14 cellular contexts compared by ENCODE assay signal in the genomic region with DNA sequence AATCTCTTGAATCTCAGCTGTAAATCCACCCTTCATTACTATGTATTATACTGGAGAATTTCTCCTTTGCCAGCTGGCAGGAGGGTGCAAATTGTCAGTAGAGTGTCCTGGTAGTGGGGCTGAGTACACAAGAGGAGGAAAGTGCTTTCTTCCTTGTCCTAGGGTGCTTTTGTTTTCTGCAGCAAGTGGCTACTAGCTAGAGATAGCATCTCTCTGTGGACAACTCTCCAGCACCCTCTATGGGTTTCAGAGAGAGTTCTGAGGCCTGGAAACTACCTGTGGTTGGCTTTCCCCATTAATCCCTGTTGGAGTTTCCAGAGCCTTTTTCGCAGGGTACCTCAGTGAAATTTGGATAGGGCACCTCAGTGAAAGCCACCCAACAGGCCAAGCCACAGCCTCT.
DNase-seq lines count a peak whose midpoint lies in the region; ATAC-seq and TF ChIP-seq lines count a peak whose summit lies in the region.
"Had no signal": no experiment of that assay in that cellular context is flagged by ENCODE, and none has a peak within 500 bp of the region (broad histone marks: within the 10 kb centered on the region; RNA-seq: fewer than 3 reads in every experiment).

No MANE protein-coding gene starts in this region.

- ATAC-seq in T-cell (replicated peaks in 1 of 4) (no peak), GM21723 (IDR thresholded peaks at IDR 0.05; ENCODE audit: unreplicated experiment) (no peak)

- H3K4me1 ChIP-seq in Caco-2 (no peaks in the 10 kb centered on the region), SJCRH30 (no peaks in the 10 kb centered on the region), Peyer's patch (no peaks in the 10 kb centered on the region)

- H3K27me3 Mint-ChIP-seq in Caco-2 (ENCODE audit: insufficient read depth, unreplicated experiment) (no peaks in the 10 kb centered on the region), T-cell (no peaks in the 10 kb centered on the region)
- H3K27me3 Mint-ChIP-seq: IgD-negative memory B cell had no signal

- H3K27ac ChIP-seq in SJCRH30: no peak overlapping the region
- H3K27ac ChIP-seq in Peyer's patch: no peak overlapping the region

- H3K27ac Mint-ChIP-seq in Caco-2 (ENCODE audit: unreplicated experiment) (no peak overlapping the region), T-cell (no peak overlapping the region)
- H3K27ac Mint-ChIP-seq: IgD-negative memory B cell had no signal

- TF ChIP-seq CTCF in Caco-2 (IDR thresholded peaks at IDR 0.05; ENCODE audit: insufficient read depth in 1 of 2, low read depth in 1 of 2, low read length in 1 of 2, severe bottlenecking in 1 of 2, unreplicated experiment in 1 of 2) (peak; percentile 24 to 51), GM20000 (IDR thresholded peaks at IDR 0.05; ENCODE audit: extremely low read depth, missing control alignments) (peak; percentile 18), Peyer's patch (IDR thresholded peaks at IDR 0.05) (no peak)

- BruUV-seq in Caco-2 (replicated peaks; lab: Mats Ljungman, UMichigan): no TSS peak

- TF ChIP-seq POLR2A in Peyer's patch (IDR thresholded peaks at IDR 0.05): no peak

- H3K4me3 Mint-ChIP-seq in Caco-2 (ENCODE audit: unreplicated experiment): no peak overlapping the region
- H3K4me3 Mint-ChIP-seq in T-cell: no peak overlapping the region
- H3K4me3 Mint-ChIP-seq: IgD-negative memory B cell had no signal

- DNase-seq in Caco-2 (peak in 1 of 2 experiments; percentile 30), GM20000 (ENCODE audit: low spot score) (no peak), SJCRH30 (peak; percentile 45 to 71), iPS DF 4.7 (ENCODE audit: extremely low read depth, low spot score) (peak; percentile 62), ureter (ENCODE audit: low spot score) (no peak), T-cell (no peak), Peyer's patch (no peak)
- DNase-seq: activated naive CD4-positive, alpha-beta T cell treated with anti-CD3 and anti-CD28 coated beads, Interleukin-2, amount 50 U/mL, for 16 hours; GF-D8; hippocampal formation; posterior cingulate gyrus; T-helper 2 cell had no signal

- H3K9me3 ChIP-seq in Caco-2 (no peaks in the 10 kb centered on the region; the same call in 1 of the 2 replicates), SJCRH30 (replicated peaks) (no peaks in the 10 kb centered on the region), Peyer's patch (no peaks in the 10 kb centered on the region)

- no peak overlapping the region for H3K4me3 ChIP-seq in Caco-2 (ENCODE audit: low read depth, low read length)
- H3K4me3 ChIP-seq in SJCRH30: no peak overlapping the region
- no peak overlapping the region for H3K4me3 ChIP-seq in Peyer's patch

- H3K9me3 Mint-ChIP-seq in Caco-2 (ENCODE audit: unreplicated experiment) (no peaks in the 10 kb centered on the region), T-cell (peaks cover 0 to 3% (median 0%) of the 10 kb centered on the region in 3 donors)

- H3K36me3 ChIP-seq in Caco-2 (ENCODE audit: control insufficient read depth, insufficient read depth, low read length): no peaks in the 10 kb centered on the region
- no peaks in the 10 kb centered on the region for H3K36me3 ChIP-seq in SJCRH30
- H3K36me3 ChIP-seq in Peyer's patch: no peaks in the 10 kb centered on the region

- intact Hi-C loops in Caco-2 (cut with micrococcal nuclease; ENCODE audit: unreplicated experiment): loop anchor here (1.0 kb wide), 1 partner anchor 322 kb away; no protein-coding TSS in a partner anchor

- POLR2A ChIA-PET in Caco-2 (lab: Charles Lee) (no interaction called here), T-cell (lab: Charles Lee) (no interaction called here)

- H3K27me3 ChIP-seq in Caco-2 (replicated peaks; ENCODE audit: control insufficient read depth, insufficient read depth, low read length) (no peaks in the 10 kb centered on the region), SJCRH30 (no peaks in the 10 kb centered on the region), Peyer's patch (no peaks in the 10 kb centered on the region)

- H3K36me3 Mint-ChIP-seq in Caco-2 (ENCODE audit: insufficient read depth, unreplicated experiment) (no peaks in the 10 kb centered on the region), T-cell (no peaks in the 10 kb centered on the region)
- H3K36me3 Mint-ChIP-seq: IgD-negative memory B cell had no signal

- CTCF ChIA-PET in Caco-2 (lab: Charles Lee) (no interaction called here), T-cell (lab: Charles Lee) (no interaction called here)

- no peaks in the 10 kb centered on the region for H3K4me1 Mint-ChIP-seq in Caco-2 (ENCODE audit: low read depth, unreplicated experiment)
- no peaks in the 10 kb centered on the region for H3K4me1 Mint-ChIP-seq in T-cell
- H3K4me1 Mint-ChIP-seq: IgD-negative memory B cell had no signal

Comparison
In these comparisons a context has a peak if more than half of its experiments do, and no peak if none do; other contexts are left out.
1. DNase-seq: peak in SJCRH30 (2 of 2) and iPS DF 4.7 (single experiment); none in GM20000 (single experiment), ureter (single experiment), T-cell (0 of 34) and Peyer's patch (0 of 3).
2. CTCF ChIP-seq: peak in Caco-2 (2 of 2) and GM20000 (single experiment); none in Peyer's patch (0 of 6).